Comparison of ENCODE assay signal across 8 cellular contexts in genomic region chr1:109984190-109984455, GRCh38. TPM values are rescaled to one million over a fixed set of nuclear protein-coding genes. Genes with fewer than 3 reads are reported as not detected.
DNase-seq lines count a peak whose midpoint lies in the region; ATAC-seq and TF ChIP-seq lines count a peak whose summit lies in the region.

No MANE protein-coding gene starts in this region.

- H3K4me1 Mint-ChIP-seq in CD4-positive, CD25-positive, alpha-beta regulatory T cell = peaks cover 15 to 48% (median 33%) of the 10 kb centered on the region in 4 donors
- H3K4me1 Mint-ChIP-seq in neural crest cell = peaks cover 59% of the 10 kb centered on the region

- H3K36me3 ChIP-seq in CD4-positive, CD25-positive, alpha-beta regulatory T cell (ENCODE audit: control insufficient read depth, insufficient read depth, low read length) = no peaks in the 10 kb centered on the region

- no peaks in the 10 kb centered on the region for H3K9me3 Mint-ChIP-seq in CD4-positive, CD25-positive, alpha-beta regulatory T cell
- H3K9me3 Mint-ChIP-seq in neural crest cell = no peaks in the 10 kb centered on the region

- H3K27me3 ChIP-seq in CD4-positive, CD25-positive, alpha-beta regulatory T cell (ENCODE audit: control insufficient read depth, insufficient read depth, low read length) = no peaks in the 10 kb centered on the region

- no peak overlapping the region for H3K4me3 ChIP-seq in CD4-positive, CD25-positive, alpha-beta regulatory T cell (ENCODE audit: low read depth, low read length)
- H3K4me3 ChIP-seq in NB4 (ENCODE audit: low read depth, low read length) = no peak overlapping the region

- peak overlapping the region in 2 of 3 donors; percentile 15 to 98 for H3K27ac Mint-ChIP-seq in CD4-positive, CD25-positive, alpha-beta regulatory T cell
- H3K27ac Mint-ChIP-seq in neural crest cell (ENCODE audit: unreplicated experiment) = peak overlapping the region; percentile 75

- H3K9me3 ChIP-seq in CD4-positive, CD25-positive, alpha-beta regulatory T cell (ENCODE audit: control insufficient read depth in 2 of 2, low read length in 2 of 2) = no peaks in the 10 kb centered on the region

- no peak for ATAC-seq in CD4-positive, CD25-positive, alpha-beta regulatory T cell (ENCODE audit: low read depth in 2 of 2)
- ATAC-seq in HG03460 (IDR thresholded peaks at IDR 0.05; ENCODE audit: unreplicated experiment) = no peak

- TF ChIP-seq POLR2A in NB4 (IDR thresholded peaks at IDR 0.05; ENCODE audit: extremely low read depth, insufficient read length) = no peak

- no peak for DNase-seq in CD4-positive, CD25-positive, alpha-beta regulatory T cell
- DNase-seq in NB4 (ENCODE audit: low read depth) (peak; percentile 77), neural crest cell (ENCODE audit: low read depth, low spot score) (no peak), 8988T (no peak), islet precursor cell (no peak)
- DNase-seq in stimulated activated CD4-positive, alpha-beta T cell treated with anti-CD3 and anti-CD28 coated beads, Interleukin-2, amount 100 ng/mL, for 48 hours = no peak

- H3K27ac ChIP-seq in CD4-positive, CD25-positive, alpha-beta regulatory T cell (ENCODE audit: insufficient read depth, low read length, poor library complexity, severe bottlenecking) = no peak overlapping the region
- peak overlapping the region; percentile 89 for H3K27ac ChIP-seq in cingulate gyrus (ENCODE audit: low read depth, low read length)

- H3K4me1 ChIP-seq in CD4-positive, CD25-positive, alpha-beta regulatory T cell (ENCODE audit: control insufficient read depth, insufficient read depth, low read length, poor library complexity, severe bottlenecking) = peaks cover 30% of the 10 kb centered on the region

- H3K4me3 Mint-ChIP-seq in CD4-positive, CD25-positive, alpha-beta regulatory T cell = peak overlapping the region; percentile 80 to 99 (median 98)
- peak overlapping the region; percentile 100 for H3K4me3 Mint-ChIP-seq in neural crest cell

- peaks cover 12% of the 10 kb centered on the region for H3K36me3 Mint-ChIP-seq in CD4-positive, CD25-positive, alpha-beta regulatory T cell
- peaks cover 8% of the 10 kb centered on the region for H3K36me3 Mint-ChIP-seq in neural crest cell (ENCODE audit: low read depth)

- H3K27me3 Mint-ChIP-seq in CD4-positive, CD25-positive, alpha-beta regulatory T cell = peaks cover 4% of the 10 kb centered on the region
- no peaks in the 10 kb centered on the region for H3K27me3 Mint-ChIP-seq in neural crest cell (ENCODE audit: low read depth)

- TF ChIP-seq CTCF in NB4 (IDR thresholded peaks at IDR 0.05; ENCODE audit: low read depth, low read length) (no peak), neural crest cell (conservative IDR thresholded peaks at IDR 0.05) (no peak)

RNA-seq across cellular contexts. Expression of gene AHCYL1, which starts 0.4 kb away (rescaled TPM):
- 27.8 TPM for total RNA-seq in CD4-positive, CD25-positive, alpha-beta regulatory T cell
- polyA plus RNA-seq in CD4-positive, CD25-positive, alpha-beta regulatory T cell = 10 to 100 TPM; 43.4 to 49.3 (median 46.1) TPM
- 90.1 and 94.0 TPM in 2 replicates for total RNA-seq in neural crest cell

RNA-seq across cellular contexts. Expression of gene STRIP1, which starts 50.3 kb away (rescaled TPM):
- 83.3 TPM for total RNA-seq in CD4-positive, CD25-positive, alpha-beta regulatory T cell
- 10 to 100 TPM; 22.5 to 32.3 (median 25.7) TPM for polyA plus RNA-seq in CD4-positive, CD25-positive, alpha-beta regulatory T cell
- 69.1 and 71.0 TPM in 2 replicates for total RNA-seq in neural crest cell
